In genomic region chr20:53901697-53902096, GRCh38 we compare ENCODE assay signal across 1 cellular context.
TF ChIP-seq lines count a peak whose summit lies in the region.

No MANE protein-coding gene starts in this region.

TF ChIP-seq in A549, 52 proteins besides CTCF, POLR2A, EP300 and RAD21 (continued from another document):
- TF ChIP-seq REST (IDR thresholded peaks at IDR 0.05) (no peak), HDAC2 (IDR thresholded peaks at IDR 0.05) (no peak), KDM5A (IDR thresholded peaks at IDR 0.05) (no peak)
TF ChIP-seq in A549: peak in this region for 0.
